21 cellular contexts compared by ENCODE assay signal in genomic region chr3:41580274-41580959, GRCh38.
DNase-seq lines count a peak whose midpoint lies in the region; ATAC-seq, FAIRE-seq and TF ChIP-seq lines count a peak whose summit lies in the region.
"Had no signal": no experiment of that assay in that cellular context is flagged by ENCODE, and none has a peak within 500 bp of the region (broad histone marks: within the 10 kb centered on the region; RNA-seq: fewer than 3 reads in every experiment).

No MANE protein-coding gene starts in this region.

- H3K36me3 ChIP-seq in GM12878 (ENCODE audit: control insufficient read depth in 2 of 2, insufficient read depth in 2 of 2, low read length in 1 of 2): no peaks in the 10 kb centered on the region
- no peaks in the 10 kb centered on the region for H3K36me3 ChIP-seq in body of pancreas (replicated peaks in 1 of 2; ENCODE audit: insufficient read depth in 1 of 2, low read depth in 2 of 2)
- H3K36me3 ChIP-seq: heart right ventricle, Peyer's patch had no signal

- TF ChIP-seq CTCF in GM12878 (IDR thresholded peaks at IDR 0.05 in 2 of 3, conservative IDR thresholded peaks at IDR 0.05 in 1 of 3; ENCODE audit: control insufficient read depth in 2 of 3, extremely low read depth in 1 of 3, insufficient read depth in 1 of 3, low read depth in 3 of 3, low read length in 3 of 3) (no peak), body of pancreas (IDR thresholded peaks at IDR 0.05) (no peak)

- no peaks in the 10 kb centered on the region for H3K79me2 ChIP-seq in GM12878 (ENCODE audit: control insufficient read depth, insufficient read depth, low read length)

- no peak for TF ChIP-seq RAD21 in GM12878 (IDR thresholded peaks at IDR 0.05; ENCODE audit: insufficient read depth, low read depth, low read length)

- CTCF ChIA-PET in GM12878 (lab: Yijun Ruan, JAX): interaction anchor here (0.7 kb wide), 1 partner anchor 9 kb away, joined by 3 read pairs; no protein-coding TSS in a partner anchor

- peak; percentile 31; the same call in 1 of the 3 replicates for ATAC-seq in GM12878
- ATAC-seq in HG02938 (IDR thresholded peaks at IDR 0.05; ENCODE audit: unreplicated experiment): no peak
- ATAC-seq in left cardiac atrium: no peak
- ATAC-seq in body of pancreas: no peak
- ATAC-seq: A549, esophagus mucosa, heart right ventricle had no signal

- WGBS in GM12878 (ENCODE audit: insufficient coverage, insufficient replicate concordance, low lambda C conversion rate, missing lambda C conversion rate): 69% methylated on average over 6 of the region's 6 CpGs
- WGBS in body of pancreas, 2 donors: 88 to 90% methylated on average over 6 of the region's 6 CpGs

- TF ChIP-seq EP300 in GM12878 (IDR thresholded peaks at IDR 0.05; ENCODE audit: borderline replicate concordance in 1 of 2, control insufficient read depth in 1 of 2, low read depth in 2 of 2, low read length in 2 of 2): no peak

- H3K27me3 ChIP-seq in GM12878 (replicated peaks in 1 of 2; ENCODE audit: control insufficient read depth in 2 of 2, insufficient read depth in 2 of 2, low read length in 1 of 2): no peaks in the 10 kb centered on the region
- no peaks in the 10 kb centered on the region for H3K27me3 ChIP-seq in body of pancreas
- H3K27me3 ChIP-seq: dorsolateral prefrontal cortex, heart right ventricle, Peyer's patch had no signal

- RAD21 ChIA-PET in GM12878 (lab: Charles Lee; ENCODE audit: unreplicated experiment): no interaction called here

- H3K9me3 ChIP-seq in GM12878 (replicated peaks; ENCODE audit: control insufficient read depth, insufficient read depth, low read length): peaks cover 2% of the 10 kb centered on the region; the same call in 2 of the 3 replicates
- H3K9me3 ChIP-seq in body of pancreas: no peaks in the 10 kb centered on the region
- H3K9me3 ChIP-seq: A549, heart right ventricle, Peyer's patch had no signal

- H3K27ac ChIP-seq in GM12878 (ENCODE audit: control insufficient read depth, insufficient read depth): no peak overlapping the region
- H3K27ac ChIP-seq in body of pancreas: no peak overlapping the region
- H3K27ac ChIP-seq: A549, dorsolateral prefrontal cortex, heart right ventricle, Peyer's patch had no signal

- H3K4me2 ChIP-seq in GM12878 (ENCODE audit: control insufficient read depth, insufficient read depth): no peak overlapping the region
- H3K4me2 ChIP-seq: A549 had no signal

- H3K4me1 ChIP-seq in GM12878 (ENCODE audit: control insufficient read depth, insufficient read depth, low read length): peaks cover 9% of the 10 kb centered on the region
- no peaks in the 10 kb centered on the region for H3K4me1 ChIP-seq in body of pancreas

- H4K20me1 ChIP-seq in GM12878 (ENCODE audit: control insufficient read depth, insufficient read depth): no peaks in the 10 kb centered on the region; the same call in 1 of the 2 replicates

- in situ Hi-C loops in GM12878 (cut with MboI): no loop called here

- intact Hi-C loops in GM12878 (cut with micrococcal nuclease; ENCODE audit: unreplicated experiment) (no loop called here), left cardiac atrium (cut with DNase I) (no loop called here), body of pancreas (cut with DNase I) (no loop called here)

- no peak for FAIRE-seq in GM12878 (lab: Jason Lieb, UNC)
- FAIRE-seq: A549, keratinocyte had no signal

- SMC1A ChIA-PET in GM12878 (lab: Charles Lee; ENCODE audit: uncharacterized antibody, unreplicated experiment): no interaction called here

- BruUV-seq in GM12878 (replicated peaks; lab: Mats Ljungman, UMichigan): no TSS peak

- no peak overlapping the region for H2AFZ ChIP-seq in GM12878 (ENCODE audit: control insufficient read depth, low read depth, low read length)

- no peak overlapping the region for H3K4me3 ChIP-seq in GM12878
- H3K4me3 ChIP-seq in body of pancreas: no peak overlapping the region
- H3K4me3 ChIP-seq: A549, dorsolateral prefrontal cortex, heart right ventricle, Peyer's patch had no signal

- TF ChIP-seq POLR2A in GM12878 (IDR thresholded peaks at IDR 0.05; ENCODE audit: low read depth, low read length) (no peak), body of pancreas (IDR thresholded peaks at IDR 0.05) (no peak)

- DNase-seq in AG20443 (ENCODE audit: low spot score) (peak; percentile 61), HCEC 1CT (peak; percentile 75), GM12878 (ENCODE audit: low read depth, low spot score) (no peak), iPS-NIHi7 (ENCODE audit: extremely low spot score) (peak; percentile 25), left cardiac atrium (no peak), body of pancreas (no peak)
- DNase-seq in stimulated activated CD4-positive, alpha-beta T cell treated with anti-CD3 and anti-CD28 coated beads, Interleukin-1b, Interleukin-23, amount 100 ng/mL, for 48 hours: no peak
- DNase-seq: activated CD4-positive, alpha-beta T cell treated with anti-CD3 and anti-CD28 coated beads, Interleukin-2, amount 50 U/mL, for 4 hours; activated naive CD4-positive, alpha-beta T cell treated with anti-CD3 and anti-CD28 coated beads, Interleukin-2, amount 10 ng/mL, durations not matched to agents 7 days and 5 days; CD4-positive, alpha-beta T cell; DMS79; dorsolateral prefrontal cortex; heart right ventricle; IMR-90; NCI-H2081; NCI-H526 treated with DMSO at 0.1 percent for 48 hours; Peyer's patch had no signal

- POLR2A ChIA-PET in GM12878 (lab: Charles Lee): no interaction called here

- H3K9ac ChIP-seq in GM12878 (ENCODE audit: control insufficient read depth, insufficient read depth, low read length): no peak overlapping the region

TF ChIP-seq in GM12878, 131 proteins besides CTCF, POLR2A, EP300 and RAD21:
- TF ChIP-seq KAT2A (conservative IDR thresholded peaks at IDR 0.05; ENCODE audit: control insufficient read depth, low read depth, low read length) (no peak), TCF12 (IDR thresholded peaks at IDR 0.05; ENCODE audit: low read depth, low read length) (no peak), RUNX3 (IDR thresholded peaks at IDR 0.05; ENCODE audit: low read length) (peak; percentile 54), ZNF384 (IDR thresholded peaks at IDR 0.05; ENCODE audit: borderline replicate concordance, low read depth, low read length) (peak; percentile 32; the same call in 1 of the 2 replicates), TCF3 (IDR thresholded peaks at IDR 0.05; ENCODE audit: borderline replicate concordance, insufficient read depth, low read depth, low read length) (no peak), SPI1 (IDR thresholded peaks at IDR 0.05; ENCODE audit: borderline replicate concordance, insufficient read depth, low read depth, low read length) (peak; percentile 53), MEF2B (IDR thresholded peaks at IDR 0.05; ENCODE audit: partially characterized antibody, poor library complexity, severe bottlenecking) (no peak)

Comparison
In these comparisons a context has a peak if more than half of its experiments do, and no peak if none do; other contexts are left out.
1. DNase-seq: peak in AG20443 (single experiment), HCEC 1CT (single experiment) and iPS-NIHi7 (single experiment); none in GM12878 (single experiment), left cardiac atrium (single experiment), stimulated activated CD4-positive, alpha-beta T cell treated with anti-CD3 and anti-CD28 coated beads, Interleukin-1b, Interleukin-23, amount 100 ng/mL, for 48 hours (single experiment) and body of pancreas (0 of 4).